8 cellular contexts compared by ENCODE assay signal in the genomic region with DNA sequence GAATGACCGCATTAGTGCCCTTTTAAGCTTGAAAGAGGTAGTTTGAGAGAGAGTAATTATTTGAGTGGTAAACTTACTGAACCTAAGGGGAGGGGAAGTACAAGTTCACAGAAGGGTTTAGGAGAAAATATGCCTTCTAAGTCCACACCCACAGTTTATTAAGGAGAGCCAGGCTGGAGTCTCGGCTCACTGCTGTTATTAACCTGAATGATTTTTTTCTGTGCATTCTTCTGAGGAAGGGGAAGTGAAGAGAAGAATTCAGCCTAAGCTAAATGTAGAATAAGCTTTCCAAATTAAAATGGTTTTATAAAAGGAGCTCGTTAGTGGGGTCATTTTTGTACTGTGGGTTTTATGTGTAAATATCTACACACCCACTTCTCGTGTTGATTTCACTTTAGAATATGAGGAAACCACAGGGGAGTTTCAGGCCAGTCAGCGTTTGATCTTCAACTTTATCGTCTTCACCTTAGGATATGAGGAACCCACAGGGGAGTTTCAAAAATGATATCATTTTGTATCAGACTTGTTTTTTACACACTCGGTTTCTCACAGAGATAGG. TPM values are rescaled to one million over a fixed set of nuclear protein-coding genes. Genes with fewer than 3 reads are reported as not detected.
DNase-seq lines count a peak whose midpoint lies in the region; TF ChIP-seq lines count a peak whose summit lies in the region.

No MANE protein-coding gene starts in this region.

- no peaks in the 10 kb centered on the region for H3K9me3 ChIP-seq in skeletal muscle tissue (ENCODE audit: control insufficient read depth in 3 of 3, low read length in 3 of 3)

- H3K27me3 ChIP-seq in skeletal muscle tissue (ENCODE audit: control insufficient read depth in 3 of 3, insufficient read depth in 3 of 3, low read length in 3 of 3): no peaks in the 10 kb centered on the region

- TF ChIP-seq CTCF in AG04449 (IDR thresholded peaks at IDR 0.05; ENCODE audit: insufficient read depth, low read length, missing control alignments) (no peak), foreskin fibroblast (IDR thresholded peaks at IDR 0.05; ENCODE audit: low read depth, low read length) (no peak)

- H3K4me1 ChIP-seq in skeletal muscle tissue (ENCODE audit: control insufficient read depth in 3 of 3, insufficient read depth in 3 of 3, low read length in 3 of 3): peaks cover 26 to 34% (median 30%) of the 10 kb centered on the region in 3 donors

- DNase-seq in AG04449 (ENCODE audit: low read depth, low spot score): no peak
- DNase-seq in Kasumi-1 (lab: John Stamatoyannopoulos, UW): peak; percentile 55 to 56
- DNase-seq in activated T-cell treated with anti-CD3 and anti-CD28 coated beads for 4 hours: peak; percentile 19
- no peak for DNase-seq in foreskin fibroblast
- no peak for DNase-seq in nucleus accumbens (lab: John Stamatoyannopoulos, UW)
- DNase-seq in NK-92 (lab: John Stamatoyannopoulos, UW; ENCODE audit: unreplicated experiment): no peak
- no peak for DNase-seq in AG20443 (ENCODE audit: low spot score)

- peak overlapping the region; percentile 99 for H3K27ac ChIP-seq in skeletal muscle tissue (ENCODE audit: low read depth, low read length)

- CTCF ChIA-PET in AG04449 (lab: Yijun Ruan, JAX): interaction anchor here (0.6 to 2.9 kb wide), 4 partner anchors 26 to 269 kb away, joined by 3 to 10 read pairs (median 4); no protein-coding TSS in a partner anchor

- H3K9ac ChIP-seq in skeletal muscle tissue (ENCODE audit: low read depth in 1 of 3, low read length in 3 of 3): peak overlapping the region; percentile 98 to 99 (median 98)

- H3K36me3 ChIP-seq in skeletal muscle tissue (ENCODE audit: control insufficient read depth in 3 of 3, insufficient read depth in 3 of 3, low read length in 3 of 3): peaks cover 2 to 14% (median 10%) of the 10 kb centered on the region in 3 donors

- POLR2A ChIA-PET in AG04449 (lab: Yijun Ruan, JAX): interaction anchor here (1.7 kb wide), 1 partner anchor 271 kb away, joined by 7 read pairs; a partner anchor contains a TSS

- H3K4me3 ChIP-seq in AG04449 (ENCODE audit: low read depth, low read length) (peak overlapping the region; percentile 84), foreskin fibroblast (ENCODE audit: low read depth in 1 of 2, low read length in 2 of 2) (peak overlapping the region; percentile 72 to 89), skeletal muscle tissue (ENCODE audit: low read length in 3 of 3) (peak overlapping the region; percentile 80 to 94 (median 91))

RNA-seq across cellular contexts. Expression of a gene that starts 1.5 kb away (rescaled TPM):
- total RNA-seq in skeletal muscle tissue: 6.8 TPM

RNA-seq across cellular contexts. Expression of a gene that starts 5.1 kb away (rescaled TPM):
- total RNA-seq in skeletal muscle tissue: 26.6 TPM

Comparison
In these comparisons a context has a peak if more than half of its experiments do, and no peak if none do; other contexts are left out.
1. DNase-seq: peak in Kasumi-1 (2 of 2) and activated T-cell treated with anti-CD3 and anti-CD28 coated beads for 4 hours (single experiment); none in AG04449 (single experiment), foreskin fibroblast (0 of 2), nucleus accumbens (0 of 56), NK-92 (single experiment) and AG20443 (single experiment).
2. Peak in every context shown above with its lines, with median percentiles within 50 percentile points of each other: H3K4me3 ChIP-seq.